ENCODE assay signal across 23 cellular contexts in the genomic region with DNA sequence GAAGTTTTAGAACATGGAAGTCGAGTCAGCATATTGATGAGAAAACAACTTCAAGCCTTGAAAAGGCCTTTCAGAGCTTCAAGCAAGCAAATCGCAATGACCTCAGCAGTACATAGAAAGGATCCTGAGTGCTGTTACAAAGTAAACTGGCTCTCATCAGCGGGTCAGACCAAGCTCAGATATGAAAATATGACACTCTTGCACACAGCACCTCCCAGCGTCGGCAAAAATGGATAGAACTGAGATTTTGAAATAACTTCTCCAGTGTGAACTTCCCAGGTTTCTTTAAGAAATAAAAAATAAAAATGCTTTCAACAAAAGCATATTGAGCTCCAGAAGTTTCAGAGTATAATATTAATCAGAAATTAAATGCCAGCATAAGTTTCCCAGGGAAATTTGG.
"Had no signal": no experiment of that assay in that cellular context is flagged by ENCODE, and none has a peak within 500 bp of the region (broad histone marks: within the 10 kb centered on the region; RNA-seq: fewer than 3 reads in every experiment).

No MANE protein-coding gene starts in this region.

- FAIRE-seq: small intestine, urothelium cell line had no signal

- DNase-seq: islet precursor cell; left ventricle myocardium inferior; midbrain; mucosa of descending colon; naive thymus-derived CD4-positive, alpha-beta T cell; ovary; right cardiac atrium; sigmoid colon; small intestine; spleen; stimulated activated CD4-positive, alpha-beta T cell treated with anti-CD3 and anti-CD28 coated beads, Interleukin-4, amount 100 ng/mL, for 24 hours; stimulated activated naive CD4-positive, alpha-beta T cell; tibial artery; upper lobe of right lung had no signal

- H3K36me3 Mint-ChIP-seq: memory B cell; naive thymus-derived CD4-positive, alpha-beta T cell; natural killer cell treated with Interleukin-12 subunit alpha and Interleukin-12 subunit beta and Interleukin-15 and Interleukin-18, amount 100 ng/mL, for 72 hours; stimulated activated effector memory CD8-positive, alpha-beta T cell treated with anti-CD3 and anti-CD28 coated beads, Interleukin-12 subunit alpha, Interleukin-12 subunit beta, amount 100 ng/mL, for 72 hours had no signal

- ATAC-seq: mucosa of descending colon; naive thymus-derived CD4-positive, alpha-beta T cell; natural killer cell treated with Interleukin-12 subunit alpha and Interleukin-12 subunit beta and Interleukin-15 and Interleukin-18, amount 100 ng/mL, for 72 hours; right cardiac atrium; stimulated activated effector memory CD8-positive, alpha-beta T cell treated with anti-CD3 and anti-CD28 coated beads, Interleukin-12 subunit alpha, Interleukin-12 subunit beta, amount 100 ng/mL, for 72 hours; upper lobe of right lung had no signal

- H3K4me1 Mint-ChIP-seq: memory B cell; naive thymus-derived CD4-positive, alpha-beta T cell; stimulated activated effector memory CD8-positive, alpha-beta T cell treated with anti-CD3 and anti-CD28 coated beads, Interleukin-12 subunit alpha, Interleukin-12 subunit beta, amount 100 ng/mL, for 72 hours had no signal

- H3K9me3 Mint-ChIP-seq: memory B cell; naive thymus-derived CD4-positive, alpha-beta T cell; natural killer cell treated with Interleukin-12 subunit alpha and Interleukin-12 subunit beta and Interleukin-15 and Interleukin-18, amount 100 ng/mL, for 72 hours; stimulated activated effector memory CD8-positive, alpha-beta T cell treated with anti-CD3 and anti-CD28 coated beads, Interleukin-12 subunit alpha, Interleukin-12 subunit beta, amount 100 ng/mL, for 72 hours; stimulated activated naive CD8-positive, alpha-beta T cell treated with anti-CD3 and anti-CD28 coated beads, Interleukin-15, Interleukin-2, amounts not matched to agents 100 ng/mL and 50 ng/mL, for 24 hours had no signal

- H3K27me3 ChIP-seq: ovary, sigmoid colon, spleen, suprapubic skin, tibial artery, upper lobe of right lung had no signal

- H3K4me3 Mint-ChIP-seq: memory B cell; naive thymus-derived CD4-positive, alpha-beta T cell; natural killer cell treated with Interleukin-12 subunit alpha and Interleukin-12 subunit beta and Interleukin-15 and Interleukin-18, amount 100 ng/mL, for 72 hours; stimulated activated effector memory CD8-positive, alpha-beta T cell treated with anti-CD3 and anti-CD28 coated beads, Interleukin-12 subunit alpha, Interleukin-12 subunit beta, amount 100 ng/mL, for 72 hours; stimulated activated naive CD8-positive, alpha-beta T cell treated with anti-CD3 and anti-CD28 coated beads, Interleukin-15, Interleukin-2, amounts not matched to agents 100 ng/mL and 50 ng/mL, for 24 hours had no signal

- H3K9me3 ChIP-seq: left ventricle myocardium inferior, mucosa of descending colon, ovary, sigmoid colon, spleen, suprapubic skin, thoracic aorta, tibial artery, upper lobe of right lung had no signal

- H3K4me3 ChIP-seq: left ventricle myocardium inferior, lung, mucosa of descending colon, ovary, sigmoid colon, spleen, suprapubic skin, thoracic aorta, tibial artery, upper lobe of right lung had no signal

- H3K27ac ChIP-seq: left ventricle myocardium inferior, ovary, sigmoid colon, spleen, suprapubic skin, thoracic aorta, tibial artery, upper lobe of right lung had no signal

- H3K27ac Mint-ChIP-seq: memory B cell; naive thymus-derived CD4-positive, alpha-beta T cell; natural killer cell treated with Interleukin-12 subunit alpha and Interleukin-12 subunit beta and Interleukin-15 and Interleukin-18, amount 100 ng/mL, for 72 hours; progenitor cell of endocrine pancreas; stimulated activated effector memory CD8-positive, alpha-beta T cell treated with anti-CD3 and anti-CD28 coated beads, Interleukin-12 subunit alpha, Interleukin-12 subunit beta, amount 100 ng/mL, for 72 hours; stimulated activated naive CD8-positive, alpha-beta T cell treated with anti-CD3 and anti-CD28 coated beads, Interleukin-15, Interleukin-2, amounts not matched to agents 100 ng/mL and 50 ng/mL, for 24 hours had no signal

- H3K36me3 ChIP-seq: left ventricle myocardium inferior, ovary, sigmoid colon, spleen, suprapubic skin, thoracic aorta, tibial artery, upper lobe of right lung had no signal

- H3K27me3 Mint-ChIP-seq: memory B cell; natural killer cell treated with Interleukin-12 subunit alpha and Interleukin-12 subunit beta and Interleukin-15 and Interleukin-18, amount 100 ng/mL, for 72 hours; progenitor cell of endocrine pancreas; stimulated activated naive CD8-positive, alpha-beta T cell treated with anti-CD3 and anti-CD28 coated beads, Interleukin-15, Interleukin-2, amounts not matched to agents 100 ng/mL and 50 ng/mL, for 24 hours had no signal

- H3K4me1 ChIP-seq: sigmoid colon, spleen, upper lobe of right lung had no signal
